In the genomic region with DNA sequence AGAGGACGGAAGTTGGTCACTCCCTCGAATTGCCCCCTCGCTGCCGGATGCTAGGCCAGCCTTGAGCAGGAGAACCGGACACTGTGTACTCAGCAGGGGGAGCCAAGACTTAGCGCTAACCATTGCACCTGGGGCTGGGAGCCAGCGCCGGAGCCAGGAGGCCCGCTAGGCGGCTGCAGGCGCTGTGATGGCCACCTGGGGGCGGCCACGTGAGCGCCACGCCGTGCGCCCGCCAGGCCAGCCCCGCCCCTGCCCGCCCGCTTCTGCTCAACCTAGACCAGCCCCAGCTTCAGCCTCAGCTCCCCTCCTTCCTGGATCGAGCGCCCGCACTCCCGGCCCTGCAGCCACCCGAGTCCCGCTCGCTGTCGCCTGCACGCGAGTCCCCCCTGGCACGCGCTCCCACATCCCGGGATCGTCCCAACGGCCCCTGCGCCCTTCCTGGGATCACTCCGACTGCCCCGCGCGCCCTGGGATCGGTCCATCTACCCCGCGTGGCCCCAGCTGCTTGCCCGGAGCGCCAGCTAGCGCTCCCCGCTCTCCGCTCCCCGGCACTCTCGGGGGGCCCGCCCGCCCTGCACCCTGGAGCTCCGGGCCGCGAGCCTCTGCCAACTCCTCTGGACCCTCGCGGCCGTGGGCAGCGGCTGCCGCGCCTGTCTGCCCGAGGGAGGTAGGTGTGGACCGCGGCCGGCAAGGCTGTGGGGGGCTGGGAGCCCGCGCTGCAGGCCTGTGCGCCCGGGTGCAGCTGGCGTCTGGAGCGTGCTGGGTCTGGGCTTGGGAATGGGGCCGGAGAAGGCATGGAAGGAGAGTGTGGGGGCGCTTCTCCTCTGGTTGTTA, we compare ENCODE assay signal across 1 cellular context.
A peak's percentile ranks its signal among the peaks of the same experiment; 100 is the strongest.
TF ChIP-seq lines count a peak whose summit lies in the region.

EEF2K (plus strand) TSS at position 266 of the 834 bp plus-strand sequence. CDS start 19,452 bp downstream, outside the sequence.

TF ChIP-seq in K562, 482 proteins besides CTCF, POLR2A, EP300 and RAD21 (continued from another document and continues in another):
- TF ChIP-seq ERF (CRISPR knock-in tag; IDR thresholded peaks at IDR 0.05), result no peak
- no peak for TF ChIP-seq EGR1 (conservative IDR thresholded peaks at IDR 0.05)
- no peak; the same call in 1 of the 2 replicates for TF ChIP-seq MTA1 (IDR thresholded peaks at IDR 0.05; ENCODE audit: borderline replicate concordance)
- TF ChIP-seq RBM34 (IDR thresholded peaks at IDR 0.05; ENCODE audit: borderline replicate concordance, insufficient read depth, low read length), result 0 out of 2 replicates have a peak, but pooled peaks have one; percentile 94
- peak; percentile 97 to 99 for TF ChIP-seq MAZ (CRISPR knock-in tag; conservative IDR thresholded peaks at IDR 0.05 in 1 of 2, IDR thresholded peaks at IDR 0.05 in 1 of 2)
- TF ChIP-seq ZNF217 (CRISPR knock-in tag; IDR thresholded peaks at IDR 0.05), result no peak
- no peak for TF ChIP-seq ZNF140 (CRISPR knock-in tag; IDR thresholded peaks at IDR 0.05)
- no peak for TF ChIP-seq CBFA2T2 (conservative IDR thresholded peaks at IDR 0.05)
- no peak for TF ChIP-seq NCOA6 (IDR thresholded peaks at IDR 0.05)
- peak; percentile 93 for TF ChIP-seq SMAD4 (CRISPR knock-in tag; conservative IDR thresholded peaks at IDR 0.05)
- TF ChIP-seq, protein P1, sequence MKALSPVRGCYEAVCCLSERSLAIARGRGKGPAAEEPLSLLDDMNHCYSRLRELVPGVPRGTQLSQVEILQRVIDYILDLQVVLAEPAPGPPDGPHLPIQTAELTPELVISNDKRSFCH (CRISPR knock-in tag; IDR thresholded peaks at IDR 0.05), result no peak
- TF ChIP-seq, protein P1 (tag; IDR thresholded peaks at IDR 0.05), result peak; percentile 65; the same call in 1 of the 2 replicates
- no peak; the same call in 1 of the 2 replicates for TF ChIP-seq ZNF134 (CRISPR knock-in tag; conservative IDR thresholded peaks at IDR 0.05)
- peak in 1 of 2 experiments; percentile 71; a peak in 1 of 4 replicates for TF ChIP-seq TBL1XR1 (IDR thresholded peaks at IDR 0.05; ENCODE audit: low read length in 2 of 2)
- TF ChIP-seq SUPT5H (IDR thresholded peaks at IDR 0.05), result peak; percentile 66; the same call in 1 of the 2 replicates
- peak; percentile 54 to 56; a peak in 1 of 4 replicates for TF ChIP-seq FOXK2 (conservative IDR thresholded peaks at IDR 0.05 in 1 of 2, IDR thresholded peaks at IDR 0.05 in 1 of 2; ENCODE audit: low read depth in 2 of 2)
- no peak for TF ChIP-seq RAD51 (IDR thresholded peaks at IDR 0.05; ENCODE audit: borderline replicate concordance, low read depth)
- TF ChIP-seq TCF7L2 (IDR thresholded peaks at IDR 0.05; ENCODE audit: low read depth, low read length), result no peak
- TF ChIP-seq MAFK (IDR thresholded peaks at IDR 0.05; ENCODE audit: low read length), result no peak; the same call in 1 of the 2 replicates
- peak; percentile 77 for TF ChIP-seq JUND (IDR thresholded peaks at IDR 0.05; ENCODE audit: borderline replicate concordance, low read depth, low read length)
- TF ChIP-seq JUND (tag; IDR thresholded peaks at IDR 0.05; ENCODE audit: borderline replicate concordance, low read depth, low read length), result peak; percentile 84; the same call in 1 of the 3 replicates
- TF ChIP-seq CTBP1 (IDR thresholded peaks at IDR 0.05; ENCODE audit: borderline replicate concordance), result peak; percentile 94
- TF ChIP-seq HES1 (IDR thresholded peaks at IDR 0.05; ENCODE audit: low read depth), result no peak
- peak; percentile 37 for TF ChIP-seq RBM25 (IDR thresholded peaks at IDR 0.05; ENCODE audit: low read depth, low read length, severe bottlenecking)
- TF ChIP-seq ARNT (IDR thresholded peaks at IDR 0.05), result no peak; a peak in 1 of 4 replicates
- 0 out of 2 replicates have a peak, but pooled peaks have one; percentile 18 for TF ChIP-seq CC2D1A (IDR thresholded peaks at IDR 0.05)
- TF ChIP-seq NR4A1 (CRISPR knock-in tag; IDR thresholded peaks at IDR 0.05), result no peak
- peak; percentile 58; the same call in 1 of the 2 replicates for TF ChIP-seq NR4A1 (tag; IDR thresholded peaks at IDR 0.05)
- TF ChIP-seq BRD4 (IDR thresholded peaks at IDR 0.05), result no peak
- TF ChIP-seq CREB5 (CRISPR knock-in tag; IDR thresholded peaks at IDR 0.05), result no peak
- TF ChIP-seq, protein P2, sequence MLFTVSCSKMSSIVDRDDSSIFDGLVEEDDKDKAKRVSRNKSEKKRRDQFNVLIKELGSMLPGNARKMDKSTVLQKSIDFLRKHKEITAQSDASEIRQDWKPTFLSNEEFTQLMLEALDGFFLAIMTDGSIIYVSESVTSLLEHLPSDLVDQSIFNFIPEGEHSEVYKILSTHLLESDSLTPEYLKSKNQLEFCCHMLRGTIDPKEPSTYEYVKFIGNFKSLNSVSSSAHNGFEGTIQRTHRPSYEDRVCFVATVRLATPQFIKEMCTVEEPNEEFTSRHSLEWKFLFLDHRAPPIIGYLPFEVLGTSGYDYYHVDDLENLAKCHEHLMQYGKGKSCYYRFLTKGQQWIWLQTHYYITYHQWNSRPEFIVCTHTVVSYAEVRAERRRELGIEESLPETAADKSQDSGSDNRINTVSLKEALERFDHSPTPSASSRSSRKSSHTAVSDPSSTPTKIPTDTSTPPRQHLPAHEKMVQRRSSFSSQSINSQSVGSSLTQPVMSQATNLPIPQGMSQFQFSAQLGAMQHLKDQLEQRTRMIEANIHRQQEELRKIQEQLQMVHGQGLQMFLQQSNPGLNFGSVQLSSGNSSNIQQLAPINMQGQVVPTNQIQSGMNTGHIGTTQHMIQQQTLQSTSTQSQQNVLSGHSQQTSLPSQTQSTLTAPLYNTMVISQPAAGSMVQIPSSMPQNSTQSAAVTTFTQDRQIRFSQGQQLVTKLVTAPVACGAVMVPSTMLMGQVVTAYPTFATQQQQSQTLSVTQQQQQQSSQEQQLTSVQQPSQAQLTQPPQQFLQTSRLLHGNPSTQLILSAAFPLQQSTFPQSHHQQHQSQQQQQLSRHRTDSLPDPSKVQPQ (CRISPR knock-in tag; IDR thresholded peaks at IDR 0.05; ENCODE audit: borderline replicate concordance), result no peak
- TF ChIP-seq ZNF589 (CRISPR knock-in tag; IDR thresholded peaks at IDR 0.05; ENCODE audit: low read depth), result peak; percentile 77
- TF ChIP-seq NBN (IDR thresholded peaks at IDR 0.05; ENCODE audit: low read depth), result 0 out of 2 replicates have a peak, but pooled peaks have one; percentile 61
- TF ChIP-seq E2F3 (CRISPR knock-in tag; IDR thresholded peaks at IDR 0.05), result 0 out of 2 replicates have a peak, but pooled peaks have one; percentile 8
- TF ChIP-seq FOSL1 (tag; conservative IDR thresholded peaks at IDR 0.05), result peak; percentile 16; the same call in 1 of the 2 replicates
- no peak for TF ChIP-seq DNMT1 (IDR thresholded peaks at IDR 0.05)
- TF ChIP-seq ZNF609 (CRISPR knock-in tag; IDR thresholded peaks at IDR 0.05; ENCODE audit: borderline replicate concordance), result peak; percentile 57; the same call in 1 of the 2 replicates
- no peak for TF ChIP-seq ETV6 (IDR thresholded peaks at IDR 0.05; ENCODE audit: borderline replicate concordance in 1 of 2, low read depth in 2 of 2, low read length in 1 of 2)
- peak; percentile 91 for TF ChIP-seq ETV6 (CRISPR knock-in tag; IDR thresholded peaks at IDR 0.05; ENCODE audit: borderline replicate concordance)
- no peak for TF ChIP-seq RBM22 (IDR thresholded peaks at IDR 0.05; ENCODE audit: low read depth, low read length, poor library complexity, severe bottlenecking)
- TF ChIP-seq SETDB1 (IDR thresholded peaks at IDR 0.05; ENCODE audit: low read length), result no peak
- TF ChIP-seq FUS (optimal IDR thresholded peaks at IDR 0.05; ENCODE audit: low read depth, low read length), result peak; percentile 42
- TF ChIP-seq RNF2 (IDR thresholded peaks at IDR 0.05), result peak; percentile 93
- peak; percentile 87 for TF ChIP-seq USF1 (CRISPR knock-in tag; IDR thresholded peaks at IDR 0.05)
- peak; percentile 77 for TF ChIP-seq SP1 (CRISPR knock-in tag; IDR thresholded peaks at IDR 0.05)
- TF ChIP-seq FIP1L1 (IDR thresholded peaks at IDR 0.05; ENCODE audit: low read depth, low read length, poor library complexity, severe bottlenecking), result peak; percentile 91
- TF ChIP-seq TFAM (CRISPR knock-in tag; conservative IDR thresholded peaks at IDR 0.05), result no peak
- TF ChIP-seq RCOR1 (IDR thresholded peaks at IDR 0.05; ENCODE audit: borderline replicate concordance in 1 of 2, low read depth in 2 of 2, low read length in 2 of 2), result peak; percentile 70 to 93
- no peak for TF ChIP-seq EZH2 (IDR thresholded peaks at IDR 0.05; ENCODE audit: borderline replicate concordance, low read depth, low read length)
- peak; percentile 93 for TF ChIP-seq GABPA (tag; conservative IDR thresholded peaks at IDR 0.05; ENCODE audit: low read depth)
- TF ChIP-seq CGGBP1 (CRISPR knock-in tag; IDR thresholded peaks at IDR 0.05), result no peak
- TF ChIP-seq MTA2 (IDR thresholded peaks at IDR 0.05; ENCODE audit: low read depth), result 0 out of 2 replicates have a peak, but pooled peaks have one; percentile 1
- TF ChIP-seq U2AF2 (optimal IDR thresholded peaks at IDR 0.05; ENCODE audit: low read depth, low read length), result no peak
- TF ChIP-seq HLTF (IDR thresholded peaks at IDR 0.05), result no peak; the same call in 1 of the 2 replicates
- 0 out of 2 replicates have a peak, but pooled peaks have one; percentile 16 for TF ChIP-seq ZBTB12 (CRISPR knock-in tag; IDR thresholded peaks at IDR 0.05)
- peak; percentile 80 for TF ChIP-seq KAT2B (IDR thresholded peaks at IDR 0.05; ENCODE audit: low read depth, low read length)
